9 cellular contexts compared by ENCODE assay signal in the genomic region with DNA sequence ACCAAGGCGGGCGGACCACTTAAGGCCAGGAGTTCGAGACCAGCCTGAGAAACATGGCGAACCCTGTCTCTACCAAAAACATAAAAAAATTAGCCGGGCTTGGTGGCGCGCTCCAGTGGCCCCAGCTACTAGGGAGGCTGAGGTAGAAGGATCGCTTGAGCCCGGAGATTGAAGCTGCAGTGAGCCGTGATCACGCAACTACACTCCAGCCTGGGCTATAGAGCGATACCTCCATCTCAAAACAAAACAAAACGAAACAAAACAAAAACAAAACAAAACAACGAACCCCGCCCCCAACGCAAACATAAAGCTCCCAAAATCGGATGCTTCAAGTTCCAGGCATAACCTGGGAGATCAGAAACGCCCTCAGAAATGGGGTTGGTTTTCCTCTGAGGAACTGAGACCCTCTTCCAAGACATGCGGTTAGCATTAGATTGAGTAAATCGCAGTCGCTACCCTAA. TPM values are rescaled to one million over a fixed set of nuclear protein-coding genes. Genes with fewer than 3 reads are reported as not detected.
DNase-seq lines count a peak whose midpoint lies in the region; ATAC-seq, FAIRE-seq and TF ChIP-seq lines count a peak whose summit lies in the region.
"Had no signal": no experiment of that assay in that cellular context is flagged by ENCODE, and none has a peak within 500 bp of the region (broad histone marks: within the 10 kb centered on the region; RNA-seq: fewer than 3 reads in every experiment).

No MANE protein-coding gene starts in this region.

- FAIRE-seq in K562 (lab: Jason Lieb, UNC) = no peak
- FAIRE-seq: urothelium cell line had no signal

- CTCF ChIA-PET in K562 (lab: Yijun Ruan, JAX; ENCODE audit: low intra/inter-chr PET ratio) = no interaction called here

- peak overlapping the region; percentile 99 for H2AFZ ChIP-seq in K562 (ENCODE audit: low read depth, low read length)

- H3K4me2 ChIP-seq in K562 (ENCODE audit: insufficient read depth, low read length) = peak overlapping the region; percentile 95

- peaks cover 38% of the 10 kb centered on the region for H3K79me2 ChIP-seq in K562 (ENCODE audit: control insufficient read depth, insufficient read depth, low read length)

- H3K27me3 Mint-ChIP-seq in activated naive CD4-positive, alpha-beta T cell treated with anti-CD3 and anti-CD28 coated beads, Interleukin-2, amount 50 U/mL, for 24 hours = no peaks in the 10 kb centered on the region

- H3K4me3 ChIP-seq in K562 (peak overlapping the region; percentile 70), lower lobe of right lung (peak overlapping the region; percentile 70), transverse colon (peak overlapping the region; percentile 8 to 100 (median 74))

- H3K27ac ChIP-seq in K562 (ENCODE audit: extremely low read depth, low read depth, low read length) = peak overlapping the region; percentile 76
- H3K27ac ChIP-seq in lower lobe of right lung = peak overlapping the region; percentile 85
- H3K27ac ChIP-seq in transverse colon = peak overlapping the region; percentile 88 to 98 (median 94)

- H3K36me3 ChIP-seq in K562 (ENCODE audit: control insufficient read depth, insufficient read depth, low read length) (peaks cover 3% of the 10 kb centered on the region; the same call in 2 of the 3 replicates), lower lobe of right lung (peaks cover 9% of the 10 kb centered on the region), transverse colon (no peaks in the 10 kb centered on the region)

- H3K9me3 Mint-ChIP-seq in activated naive CD4-positive, alpha-beta T cell treated with anti-CD3 and anti-CD28 coated beads, Interleukin-2, amount 50 U/mL, for 24 hours = no peaks in the 10 kb centered on the region

- H3K9me1 ChIP-seq in K562 (ENCODE audit: control insufficient read depth, insufficient read depth, low read length) = no peaks in the 10 kb centered on the region

- POLR2A ChIA-PET in K562 (lab: Yijun Ruan, JAX) = interaction anchor here (1.3 to 2.3 kb wide), 4 partner anchors 9 to 20 kb away, joined by 5 to 15 read pairs (median 8); no protein-coding TSS in a partner anchor

- no peak for TF ChIP-seq RAD21 in K562 (CRISPR knock-in tag; conservative IDR thresholded peaks at IDR 0.05 in 1 of 2, IDR thresholded peaks at IDR 0.05 in 1 of 2)

- peaks cover 6 to 11% of the 10 kb centered on the region in 2 experiments; a peak in 3 of 5 replicates for H3K4me1 ChIP-seq in K562 (replicated peaks in 1 of 2; ENCODE audit: control insufficient read depth in 2 of 2, insufficient read depth in 2 of 2, low read length in 2 of 2)
- peaks cover 26% of the 10 kb centered on the region for H3K4me1 ChIP-seq in lower lobe of right lung
- H3K4me1 ChIP-seq in transverse colon = peaks cover 10 to 54% (median 22%) of the 10 kb centered on the region in 4 donors

- intact Hi-C loops in K562 (cut with micrococcal nuclease) (loop anchor here (2.0 kb wide), 1 partner anchor 40 kb away; no protein-coding TSS in a partner anchor), lower lobe of right lung (cut with DNase I) (no loop called here), transverse colon (cut with DNase I; ENCODE audit: low total_unique reads) (loop anchor here (2.0 kb wide), 1 partner anchor 40 kb away; no protein-coding TSS in a partner anchor)

- peak overlapping the region; percentile 82 to 84 for H3K9ac ChIP-seq in K562 (ENCODE audit: insufficient read depth in 1 of 2, low read depth in 2 of 2, low read length in 2 of 2)

- in situ Hi-C loops in K562 (cut with MboI) = no loop called here
- in situ Hi-C loops in transverse colon (cut with MboI; ENCODE audit: low pct_ligation_motif_present in 1 of 4, low pct_unique_long_range_greater_than_20kb in 1 of 4, low sequenced_read_pairs in 3 of 4) = no loop called here

- no peaks in the 10 kb centered on the region for H3K27me3 ChIP-seq in K562 (ENCODE audit: control insufficient read depth in 2 of 2, insufficient read depth in 2 of 2, low read length in 2 of 2)
- H3K27me3 ChIP-seq in lower lobe of right lung (ENCODE audit: low read depth) = no peaks in the 10 kb centered on the region
- H3K27me3 ChIP-seq in transverse colon = no peaks in the 10 kb centered on the region

- H3K4me1 Mint-ChIP-seq in activated naive CD4-positive, alpha-beta T cell treated with anti-CD3 and anti-CD28 coated beads, Interleukin-2, amount 50 U/mL, for 24 hours = peaks cover 55% of the 10 kb centered on the region

- 50% methylated on average over 21 of the region's 21 CpGs for WGBS in K562 (ENCODE audit: insufficient coverage, low coverage, missing lambda C conversion rate)
- 82 to 84% methylated on average over 13 to 21 of the region's 21 CpGs for WGBS in transverse colon (ENCODE audit: low coverage in 1 of 2), 2 donors

- BruUV-seq in K562 (replicated peaks; lab: Mats Ljungman, UMichigan) = TSS peak; percentile 76

- no peaks in the 10 kb centered on the region for H3K9me3 ChIP-seq in K562 (replicated peaks; ENCODE audit: control insufficient read depth, insufficient read depth, low read depth, low read length)
- H3K9me3 ChIP-seq in lower lobe of right lung = no peaks in the 10 kb centered on the region
- H3K9me3 ChIP-seq in transverse colon = no peaks in the 10 kb centered on the region

- TF ChIP-seq POLR2A in K562 (conservative IDR thresholded peaks at IDR 0.05) (no peak), transverse colon (IDR thresholded peaks at IDR 0.05) (no peak)

- no peaks in the 10 kb centered on the region for H3K36me3 Mint-ChIP-seq in activated naive CD4-positive, alpha-beta T cell treated with anti-CD3 and anti-CD28 coated beads, Interleukin-2, amount 50 U/mL, for 24 hours

- 0 out of 2 replicates have a peak, but pooled peaks cover 6% of the 10 kb centered on the region for H4K20me1 ChIP-seq in K562 (replicated peaks; ENCODE audit: control insufficient read depth, insufficient read depth, low read length)

- TF ChIP-seq EP300 in K562 (IDR thresholded peaks at IDR 0.05; ENCODE audit: low read length) = no peak
- TF ChIP-seq EP300 in transverse colon (IDR thresholded peaks at IDR 0.05; ENCODE audit: low read depth) = no peak

- no peak for DNase-seq in activated naive CD4-positive, alpha-beta T cell treated with anti-CD3 and anti-CD28 coated beads, Interleukin-2, amount 50 U/mL, for 16 hours
- DNase-seq in K562 (ENCODE audit: extremely low read depth in 1 of 4, low spot score in 3 of 4) (no peak), lower lobe of right lung (no peak), transverse colon (no peak), NOMO-1 treated with dmso at 0.1 percent for 144 hours (lab: John Stamatoyannopoulos, UW; ENCODE audit: unreplicated experiment) (no peak)

- ATAC-seq in K562 (no peak), lower lobe of right lung (no peak), GM18870 (IDR thresholded peaks at IDR 0.05; ENCODE audit: unreplicated experiment) (no peak), HG02970 (IDR thresholded peaks at IDR 0.05; ENCODE audit: low FRiP score, unreplicated experiment) (no peak)

- peak overlapping the region; percentile 94 for H3K27ac Mint-ChIP-seq in activated naive CD4-positive, alpha-beta T cell treated with anti-CD3 and anti-CD28 coated beads, Interleukin-2, amount 50 U/mL, for 24 hours

- TF ChIP-seq CTCF in K562 (IDR thresholded peaks at IDR 0.05 in 2 of 3, conservative IDR thresholded peaks at IDR 0.05 in 1 of 3; ENCODE audit: insufficient read depth in 2 of 3, low read depth in 1 of 3, low read length in 3 of 3) (no peak), lower lobe of right lung (IDR thresholded peaks at IDR 0.05) (no peak), transverse colon (IDR thresholded peaks at IDR 0.05) (no peak)

- peak overlapping the region; percentile 92 for H3K4me3 Mint-ChIP-seq in activated naive CD4-positive, alpha-beta T cell treated with anti-CD3 and anti-CD28 coated beads, Interleukin-2, amount 50 U/mL, for 24 hours

RNA-seq across cellular contexts. Expression of a gene that starts 0.6 kb away (rescaled TPM):
- total RNA-seq in K562 (2011; cell fraction: chromatin; rRNA removed; ENCODE audit: low replicate concordance) = 3.4 and 10.3 TPM in 2 replicates
- 3.2 and 3.3 TPM in 2 replicates for total RNA-seq in K562 (2011; cell fraction: nucleolus; rRNA removed)
- total RNA-seq in K562 (2011; cell fraction: nucleoplasm; rRNA removed) = 3.4 and 4.8 TPM in 2 replicates
- total RNA-seq in K562 (2014; rRNA removed) = 5.1 and 9.1 TPM in 2 replicates
- 4.8 and 5.1 TPM in 2 replicates for total RNA-seq in K562 (2014; rRNA removed; fragmentation: Illumina TruSeq; extraction: Trizol)
- total RNA-seq in K562 (2015; rRNA removed; fragmentation: Illumina TruSeq; extraction: Trizol) = 4.2 and 4.7 TPM in 2 replicates
- total RNA-seq in K562 (2021) = 5.1 and 5.2 TPM in 2 replicates
- 6.3 and 10.6 TPM in 2 replicates for polyA plus RNA-seq in K562 (2011; rRNA removed)
- 4.0 and 9.4 TPM in 2 replicates for polyA plus RNA-seq in K562 (2011; cell fraction: cytosol; rRNA removed)
- 4.0 and 6.8 TPM in 2 replicates for polyA plus RNA-seq in K562 (2011; cell fraction: nucleus; rRNA removed)
- polyA plus RNA-seq in K562 (2012) = 7.8 and 10.9 TPM in 2 replicates
- 7.1 and 8.2 TPM in 2 replicates for polyA plus RNA-seq in K562 (2014; fragmentation: Illumina TruSeq; extraction: Trizol)
- polyA plus RNA-seq in K562 (2014; fragmentation: Nextera tagmentation; extraction: Ambion mirVana) = 1 to 10 TPM; 6.9 to 8.6 TPM
- polyA plus RNA-seq in K562 (2014; rRNA removed) = 5.6 and 9.9 TPM in 2 replicates
- 3.5 and 7.7 TPM in 2 replicates for polyA minus RNA-seq in K562 (2011; rRNA and poly(A)+ RNA removed)
- 0.76 and 1.2 TPM in 2 replicates for polyA minus RNA-seq in K562 (2011; cell fraction: cytosol; rRNA and poly(A)+ RNA removed)
- polyA minus RNA-seq in K562 (2011; cell fraction: nucleus; rRNA and poly(A)+ RNA removed) = 0.78 and 2.7 TPM in 2 replicates
- 14.8 TPM for total RNA-seq in lower lobe of right lung
- 10 to 100 TPM in 1 of 4 donors, 1 to 10 TPM in 3; 5.1 to 77.4 (median 6.7) TPM for total RNA-seq in transverse colon

RNA-seq across cellular contexts. Expression of a gene that starts 0.9 kb away (rescaled TPM):
- total RNA-seq in K562 (2011; cell fraction: chromatin; rRNA removed; ENCODE audit: low replicate concordance) = 274 and 395 TPM in 2 replicates
- total RNA-seq in K562 (2011; cell fraction: nucleolus; rRNA removed) = 203 and 209 TPM in 2 replicates
- 193 and 293 TPM in 2 replicates for total RNA-seq in K562 (2011; cell fraction: nucleoplasm; rRNA removed)
- total RNA-seq in K562 (2014; rRNA removed) = 93.1 and 94.7 TPM in 2 replicates
- 40.3 and 41.4 TPM in 2 replicates for total RNA-seq in K562 (2014; rRNA removed; fragmentation: Illumina TruSeq; extraction: Trizol)
- total RNA-seq in K562 (2015; rRNA removed; fragmentation: Illumina TruSeq; extraction: Trizol) = 46.9 and 50.4 TPM in 2 replicates
- 83.1 and 104 TPM in 2 replicates for total RNA-seq in K562 (2021)
- 51.2 and 72.8 TPM in 2 replicates for polyA plus RNA-seq in K562 (2011; rRNA removed)
- polyA plus RNA-seq in K562 (2011; cell fraction: cytosol; rRNA removed) = 51.6 and 71.5 TPM in 2 replicates
- polyA plus RNA-seq in K562 (2011; cell fraction: nucleus; rRNA removed) = 256 and 329 TPM in 2 replicates
- polyA plus RNA-seq in K562 (2012) = 73.1 and 108 TPM in 2 replicates
- polyA plus RNA-seq in K562 (2014; fragmentation: Illumina TruSeq; extraction: Trizol) = 74.2 and 85.9 TPM in 2 replicates
- polyA plus RNA-seq in K562 (2014; fragmentation: Nextera tagmentation; extraction: Ambion mirVana) = 1 to 10 TPM; 4.1 to 7.6 TPM
- 66.4 and 85.2 TPM in 2 replicates for polyA plus RNA-seq in K562 (2014; rRNA removed)
- 89.9 and 94.4 TPM in 2 replicates for polyA minus RNA-seq in K562 (2011; rRNA and poly(A)+ RNA removed)
- 77.1 and 80.0 TPM in 2 replicates for polyA minus RNA-seq in K562 (2011; cell fraction: cytosol; rRNA and poly(A)+ RNA removed)
- 111 and 169 TPM in 2 replicates for polyA minus RNA-seq in K562 (2011; cell fraction: nucleus; rRNA and poly(A)+ RNA removed)
- 200 TPM for total RNA-seq in lower lobe of right lung
- 100 to 1,000 TPM; 323 to 520 (median 419) TPM for total RNA-seq in transverse colon

RNA-seq across cellular contexts. Expression of a gene that starts 21.9 kb away (rescaled TPM):
- 56.6 and 74.7 TPM in 2 replicates for total RNA-seq in K562 (2011; cell fraction: chromatin; rRNA removed; ENCODE audit: low replicate concordance)
- total RNA-seq in K562 (2011; cell fraction: nucleolus; rRNA removed) = 60.5 and 60.8 TPM in 2 replicates
- total RNA-seq in K562 (2011; cell fraction: nucleoplasm; rRNA removed) = 67.6 and 104 TPM in 2 replicates
- total RNA-seq in K562 (2014; rRNA removed) (86.0 and 124 TPM in 2 replicates), K562 (2014; rRNA removed; fragmentation: Illumina TruSeq; extraction: Trizol) (71.5 and 84.6 TPM in 2 replicates), K562 (2015; rRNA removed; fragmentation: Illumina TruSeq; extraction: Trizol) (77.4 and 80.0 TPM in 2 replicates), K562 (2021) (66.4 and 71.3 TPM in 2 replicates), lower lobe of right lung (96.0 TPM), transverse colon (100 to 1,000 TPM in 2 of 4 donors, 10 to 100 TPM in 2; 59.1 to 156 (median 102) TPM)
- polyA plus RNA-seq in K562 (2011; rRNA removed) (62.6 and 76.1 TPM in 2 replicates), K562 (2014; fragmentation: Illumina TruSeq; extraction: Trizol) (104 and 110 TPM in 2 replicates), K562 (2014; fragmentation: Nextera tagmentation; extraction: Ambion mirVana) (10 to 100 TPM; 91.1 to 97.5 TPM), K562 (2014; rRNA removed) (85.3 and 93.5 TPM in 2 replicates)
- 119 and 150 TPM in 2 replicates for polyA plus RNA-seq in K562 (2011; cell fraction: cytosol; rRNA removed)
- polyA plus RNA-seq in K562 (2011; cell fraction: nucleus; rRNA removed) = 63.9 and 70.2 TPM in 2 replicates
- 95.8 and 155 TPM in 2 replicates for polyA plus RNA-seq in K562 (2012)
- polyA minus RNA-seq in K562 (2011; rRNA and poly(A)+ RNA removed) = 53.8 and 69.6 TPM in 2 replicates
- polyA minus RNA-seq in K562 (2011; cell fraction: cytosol; rRNA and poly(A)+ RNA removed) = 81.5 and 96.2 TPM in 2 replicates
- polyA minus RNA-seq in K562 (2011; cell fraction: nucleus; rRNA and poly(A)+ RNA removed) = 34.2 and 46.9 TPM in 2 replicates

RNA-seq across cellular contexts. Expression of a gene that starts 24.5 kb away (rescaled TPM):
- total RNA-seq in K562 (2011; cell fraction: chromatin; rRNA removed; ENCODE audit: low replicate concordance) = not detected in 2 replicates
- not detected in 2 replicates for total RNA-seq in K562 (2011; cell fraction: nucleolus; rRNA removed)
- not detected in 2 replicates for total RNA-seq in K562 (2011; cell fraction: nucleoplasm; rRNA removed)
- total RNA-seq in K562 (2014; rRNA removed) (not detected in 2 replicates), K562 (2014; rRNA removed; fragmentation: Illumina TruSeq; extraction: Trizol) (not detected in 2 replicates), K562 (2015; rRNA removed; fragmentation: Illumina TruSeq; extraction: Trizol) (not detected in 2 replicates), K562 (2021) (not detected in 2 replicates), lower lobe of right lung (not detected), transverse colon (not detected)
- polyA plus RNA-seq in K562 (2011; rRNA removed) (not detected in 2 replicates), K562 (2014; fragmentation: Illumina TruSeq; extraction: Trizol) (not detected in 2 replicates), K562 (2014; fragmentation: Nextera tagmentation; extraction: Ambion mirVana) (not detected), K562 (2014; rRNA removed) (not detected in 2 replicates)
- not detected in 2 replicates for polyA plus RNA-seq in K562 (2011; cell fraction: cytosol; rRNA removed)
- polyA plus RNA-seq in K562 (2011; cell fraction: nucleus; rRNA removed) = not detected in 2 replicates
- not detected in 2 replicates for polyA plus RNA-seq in K562 (2012)
- not detected in 2 replicates for polyA minus RNA-seq in K562 (2011; rRNA and poly(A)+ RNA removed)
- not detected in 2 replicates for polyA minus RNA-seq in K562 (2011; cell fraction: cytosol; rRNA and poly(A)+ RNA removed)
- not detected in 2 replicates for polyA minus RNA-seq in K562 (2011; cell fraction: nucleus; rRNA and poly(A)+ RNA removed)

RNA-seq across cellular contexts. Expression of a gene that starts 31.3 kb away (rescaled TPM):
- total RNA-seq in K562 (2011; cell fraction: chromatin; rRNA removed; ENCODE audit: low replicate concordance) = 13.0 and 14.3 TPM in 2 replicates
- 15.5 and 17.0 TPM in 2 replicates for total RNA-seq in K562 (2011; cell fraction: nucleolus; rRNA removed)
- total RNA-seq in K562 (2011; cell fraction: nucleoplasm; rRNA removed) = 22.1 and 26.9 TPM in 2 replicates
- total RNA-seq in K562 (2014; rRNA removed) (71.8 and 79.9 TPM in 2 replicates), K562 (2014; rRNA removed; fragmentation: Illumina TruSeq; extraction: Trizol) (53.5 and 59.0 TPM in 2 replicates), K562 (2015; rRNA removed; fragmentation: Illumina TruSeq; extraction: Trizol) (67.2 and 74.9 TPM in 2 replicates), K562 (2021) (63.5 and 72.7 TPM in 2 replicates), lower lobe of right lung (22.7 TPM), transverse colon (10 to 100 TPM; 15.1 to 44.5 (median 27.6) TPM)
- polyA plus RNA-seq in K562 (2011; rRNA removed) (40.9 and 53.0 TPM in 2 replicates), K562 (2014; fragmentation: Illumina TruSeq; extraction: Trizol) (110 and 117 TPM in 2 replicates), K562 (2014; fragmentation: Nextera tagmentation; extraction: Ambion mirVana) (100 to 1,000 TPM; 197 to 254 TPM), K562 (2014; rRNA removed) (75.7 and 80.1 TPM in 2 replicates)
- polyA plus RNA-seq in K562 (2011; cell fraction: cytosol; rRNA removed) = 54.1 and 55.7 TPM in 2 replicates
- polyA plus RNA-seq in K562 (2011; cell fraction: nucleus; rRNA removed) = 36.7 and 37.1 TPM in 2 replicates
- 86.1 and 99.9 TPM in 2 replicates for polyA plus RNA-seq in K562 (2012)
- polyA minus RNA-seq in K562 (2011; rRNA and poly(A)+ RNA removed) = 91.2 and 94.5 TPM in 2 replicates
- 12.2 and 13.6 TPM in 2 replicates for polyA minus RNA-seq in K562 (2011; cell fraction: cytosol; rRNA and poly(A)+ RNA removed)
- 6.5 and 14.0 TPM in 2 replicates for polyA minus RNA-seq in K562 (2011; cell fraction: nucleus; rRNA and poly(A)+ RNA removed)
